ENCODE assay signal across 12 cellular contexts in the genomic region with DNA sequence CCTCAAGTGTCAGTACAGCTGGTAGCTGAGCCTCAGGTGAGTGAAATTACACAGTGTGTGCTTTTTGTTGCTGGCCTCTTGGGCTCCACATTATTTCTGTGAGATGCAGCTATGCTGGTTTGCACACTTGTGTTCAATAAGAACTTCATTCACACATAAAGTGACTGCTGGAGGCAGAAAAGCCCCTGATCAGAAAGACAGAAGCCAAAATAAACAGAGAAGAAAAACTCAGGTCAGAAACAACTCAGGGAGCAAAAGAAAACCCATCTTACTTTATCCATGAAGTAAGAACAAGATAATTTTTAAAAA. TPM values are rescaled to one million over a fixed set of nuclear protein-coding genes. Genes with fewer than 3 reads are reported as not detected.
DNase-seq lines count a peak whose midpoint lies in the region; ATAC-seq and TF ChIP-seq lines count a peak whose summit lies in the region.
"Had no signal": no experiment of that assay in that cellular context is flagged by ENCODE, and none has a peak within 500 bp of the region (broad histone marks: within the 10 kb centered on the region; RNA-seq: fewer than 3 reads in every experiment).

No MANE protein-coding gene starts in this region.

- peaks cover 13% of the 10 kb centered on the region for H3K9me3 Mint-ChIP-seq in T-helper 2 cell treated with Interferon-gamma antibody and Interleukin-4, amounts not matched to agents 5 μg/mL and 100 μg/mL, for 36 hours
- peaks cover 10% of the 10 kb centered on the region for H3K9me3 Mint-ChIP-seq in activated naive CD8-positive, alpha-beta T cell treated with anti-CD3 and anti-CD28 coated beads, Interleukin-2, amount 10 ng/mL, durations not matched to agents 7 days and 5 days
- peaks cover 5% of the 10 kb centered on the region for H3K9me3 Mint-ChIP-seq in progenitor cell of endocrine pancreas (ENCODE audit: low read depth)

- DNase-seq in T-helper 2 cell treated with Interferon-gamma antibody and Interleukin-4, amounts not matched to agents 5 μg/mL and 100 μg/mL, for 36 hours (ENCODE audit: low spot score): no peak
- DNase-seq in T-helper 2 cell (no peak), progenitor cell of endocrine pancreas (ENCODE audit: low spot score, unreplicated experiment) (no peak), D341Med (ENCODE audit: low spot score) (no peak)
- DNase-seq in activated naive CD8-positive, alpha-beta T cell treated with anti-CD3 and anti-CD28 coated beads, Interleukin-2, amount 10 ng/mL, durations not matched to agents 7 days and 5 days: no peak
- no peak for DNase-seq in activated effector memory CD4-positive, alpha-beta T cell treated with anti-CD3 and anti-CD28 coated beads, Interleukin-2, amount 50 U/mL, for 16 hours
- DNase-seq: activated naive CD4-positive, alpha-beta T cell treated with Interleukin-2 at 50 U/mL for 16 hours; heart right ventricle; left cardiac atrium had no signal

- H3K4me3 ChIP-seq in Loucy (ENCODE audit: low read length, poor library complexity, severe bottlenecking): no peak overlapping the region
- H3K4me3 ChIP-seq: heart right ventricle, thyroid gland had no signal

- no peak for ATAC-seq in activated naive CD8-positive, alpha-beta T cell treated with anti-CD3 and anti-CD28 coated beads, Interleukin-2, amount 10 ng/mL, durations not matched to agents 7 days and 5 days (ENCODE audit: low read depth)
- no peak for ATAC-seq in GM21367 (IDR thresholded peaks at IDR 0.05; ENCODE audit: unreplicated experiment)

- H3K9ac ChIP-seq in Loucy (ENCODE audit: low read depth, low read length, poor library complexity, severe bottlenecking): peak overlapping the region; percentile 70

- no peaks in the 10 kb centered on the region for H3K9me3 ChIP-seq in Loucy (ENCODE audit: insufficient read depth, low read depth, low read length)
- H3K9me3 ChIP-seq: thyroid gland had no signal

- no peaks in the 10 kb centered on the region for H3K36me3 ChIP-seq in Loucy (ENCODE audit: insufficient read depth, low read length)
- H3K36me3 ChIP-seq: thyroid gland had no signal

- H3K4me1 ChIP-seq in Loucy (ENCODE audit: insufficient read depth, low read length, poor library complexity, severe bottlenecking): peaks cover 39% of the 10 kb centered on the region

- H3K4me3 Mint-ChIP-seq in T-helper 2 cell treated with Interferon-gamma antibody and Interleukin-4, amounts not matched to agents 5 μg/mL and 100 μg/mL, for 36 hours: peak overlapping the region; percentile 5
- H3K4me3 Mint-ChIP-seq in activated naive CD8-positive, alpha-beta T cell treated with anti-CD3 and anti-CD28 coated beads, Interleukin-2, amount 10 ng/mL, durations not matched to agents 7 days and 5 days: peak overlapping the region; percentile 23
- H3K4me3 Mint-ChIP-seq in progenitor cell of endocrine pancreas (ENCODE audit: low read depth): no peak overlapping the region

- H2AFZ ChIP-seq in Loucy (ENCODE audit: low read length): peak overlapping the region; percentile 83; the same call in 1 of the 2 replicates

- H3K9me2 ChIP-seq in Loucy (replicated peaks; ENCODE audit: low read depth, low read length): no peaks in the 10 kb centered on the region

- peak overlapping the region; percentile 36 for H3K27ac Mint-ChIP-seq in T-helper 2 cell treated with Interferon-gamma antibody and Interleukin-4, amounts not matched to agents 5 μg/mL and 100 μg/mL, for 36 hours
- peak overlapping the region; percentile 86 for H3K27ac Mint-ChIP-seq in activated naive CD8-positive, alpha-beta T cell treated with anti-CD3 and anti-CD28 coated beads, Interleukin-2, amount 10 ng/mL, durations not matched to agents 7 days and 5 days
- H3K27ac Mint-ChIP-seq in progenitor cell of endocrine pancreas: peak overlapping the region; percentile 73

- no peaks in the 10 kb centered on the region for H3K27me3 Mint-ChIP-seq in T-helper 2 cell treated with Interferon-gamma antibody and Interleukin-4, amounts not matched to agents 5 μg/mL and 100 μg/mL, for 36 hours (ENCODE audit: low read depth)
- no peaks in the 10 kb centered on the region for H3K27me3 Mint-ChIP-seq in activated naive CD8-positive, alpha-beta T cell treated with anti-CD3 and anti-CD28 coated beads, Interleukin-2, amount 10 ng/mL, durations not matched to agents 7 days and 5 days
- no peaks in the 10 kb centered on the region for H3K27me3 Mint-ChIP-seq in progenitor cell of endocrine pancreas

- peaks cover 14% of the 10 kb centered on the region for H3F3A ChIP-seq in Loucy (ENCODE audit: low read depth)

- H3K27me3 ChIP-seq in Loucy (ENCODE audit: insufficient read depth, low read length, poor library complexity, severe bottlenecking): no peaks in the 10 kb centered on the region
- H3K27me3 ChIP-seq: heart right ventricle, thyroid gland had no signal

- TF ChIP-seq CTCF in Loucy (conservative IDR thresholded peaks at IDR 0.05; ENCODE audit: low read length) (no peak), progenitor cell of endocrine pancreas (IDR thresholded peaks at IDR 0.05; ENCODE audit: unreplicated experiment) (no peak)

- H3K4me1 Mint-ChIP-seq in T-helper 2 cell treated with Interferon-gamma antibody and Interleukin-4, amounts not matched to agents 5 μg/mL and 100 μg/mL, for 36 hours (ENCODE audit: low read depth): peaks cover 23% of the 10 kb centered on the region
- H3K4me1 Mint-ChIP-seq in activated naive CD8-positive, alpha-beta T cell treated with anti-CD3 and anti-CD28 coated beads, Interleukin-2, amount 10 ng/mL, durations not matched to agents 7 days and 5 days: peaks cover 33% of the 10 kb centered on the region
- H3K4me1 Mint-ChIP-seq in progenitor cell of endocrine pancreas (ENCODE audit: low read depth): peaks cover 7% of the 10 kb centered on the region

- no peaks in the 10 kb centered on the region for H3K79me2 ChIP-seq in Loucy (ENCODE audit: insufficient read depth, low read length)

- POLR2A ChIA-PET in activated naive CD8-positive, alpha-beta T cell treated with anti-CD3 and anti-CD28 coated beads, Interleukin-2, amount 10 ng/mL, durations not matched to agents 7 days and 5 days (lab: Charles Lee): interaction anchor here (1.1 to 1.3 kb wide), 2 partner anchors 17 to 70 kb away, joined by 4 to 5 read pairs; a partner anchor contains a TSS

- H3K36me3 Mint-ChIP-seq in T-helper 2 cell treated with Interferon-gamma antibody and Interleukin-4, amounts not matched to agents 5 μg/mL and 100 μg/mL, for 36 hours (ENCODE audit: low read depth): peaks cover 13% of the 10 kb centered on the region
- peaks cover 14% of the 10 kb centered on the region for H3K36me3 Mint-ChIP-seq in activated naive CD8-positive, alpha-beta T cell treated with anti-CD3 and anti-CD28 coated beads, Interleukin-2, amount 10 ng/mL, durations not matched to agents 7 days and 5 days
- no peaks in the 10 kb centered on the region for H3K36me3 Mint-ChIP-seq in progenitor cell of endocrine pancreas (ENCODE audit: insufficient read depth)

- no peaks in the 10 kb centered on the region for H4K20me1 ChIP-seq in Loucy (ENCODE audit: insufficient read depth, low read length, poor library complexity, severe bottlenecking)

- H3K4me2 ChIP-seq in Loucy (ENCODE audit: low read depth, low read length, poor library complexity, severe bottlenecking): peak overlapping the region; percentile 67

RNA-seq across cellular contexts. Expression of a gene that starts 15.1 kb away (rescaled TPM):
- 1 to 10 TPM; 5.6 to 7.0 TPM for total RNA-seq in activated naive CD8-positive, alpha-beta T cell treated with anti-CD3 and anti-CD28 coated beads, Interleukin-2, amount 10 ng/mL, durations not matched to agents 7 days and 5 days
- total RNA-seq in progenitor cell of endocrine pancreas: 7.9 and 8.8 TPM in 2 replicates

RNA-seq across cellular contexts. Expression of a gene that starts 16.6 kb away (rescaled TPM):
- 10 to 100 TPM; 58.8 to 64.4 TPM for total RNA-seq in activated naive CD8-positive, alpha-beta T cell treated with anti-CD3 and anti-CD28 coated beads, Interleukin-2, amount 10 ng/mL, durations not matched to agents 7 days and 5 days
- total RNA-seq in progenitor cell of endocrine pancreas: 27.9 and 30.2 TPM in 2 replicates

RNA-seq across cellular contexts. Expression of a gene that starts 43.7 kb away (rescaled TPM):
- 10 to 100 TPM; 49.1 to 49.2 TPM for total RNA-seq in activated naive CD8-positive, alpha-beta T cell treated with anti-CD3 and anti-CD28 coated beads, Interleukin-2, amount 10 ng/mL, durations not matched to agents 7 days and 5 days
- total RNA-seq in progenitor cell of endocrine pancreas: 58.8 and 64.0 TPM in 2 replicates

RNA-seq across cellular contexts. Expression of a gene that starts 55.2 kb away (rescaled TPM):
- total RNA-seq in activated naive CD8-positive, alpha-beta T cell treated with anti-CD3 and anti-CD28 coated beads, Interleukin-2, amount 10 ng/mL, durations not matched to agents 7 days and 5 days: 10 to 100 TPM; 31.3 to 33.0 TPM
- total RNA-seq in progenitor cell of endocrine pancreas: 35.7 and 38.8 TPM in 2 replicates

Comparison
In these comparisons a context has a peak if more than half of its experiments do, and no peak if none do; other contexts are left out.
1. H3K27ac Mint-ChIP-seq: peak in every context shown above with its lines; median percentile 86 in activated naive CD8-positive, alpha-beta T cell treated with anti-CD3 and anti-CD28 coated beads, Interleukin-2, amount 10 ng/mL, durations not matched to agents 7 days and 5 days; 73 in progenitor cell of endocrine pancreas; 36 in T-helper 2 cell treated with Interferon-gamma antibody and Interleukin-4, amounts not matched to agents 5 μg/mL and 100 μg/mL, for 36 hours.